In the genomic region with DNA sequence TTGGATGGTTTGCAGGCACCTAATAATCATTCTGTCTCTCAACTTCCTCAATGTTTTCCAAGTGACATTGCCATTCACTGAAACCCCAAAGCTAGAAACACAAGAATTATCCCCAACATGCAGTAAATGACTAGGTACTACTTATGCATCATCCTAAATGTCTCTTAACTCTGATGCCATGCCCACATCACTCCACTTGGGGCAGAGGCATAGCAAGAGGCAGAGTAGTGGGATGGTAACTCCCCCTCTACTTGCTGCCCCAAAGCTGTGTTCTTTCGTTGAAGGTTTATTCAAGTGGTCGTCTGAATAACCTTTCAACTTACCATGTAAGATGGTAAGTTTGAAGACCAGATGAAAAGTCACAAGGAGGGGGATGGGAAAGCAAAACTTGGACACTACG, we compare ENCODE assay signal across 18 cellular contexts.
"Had no signal": no experiment of that assay in that cellular context is flagged by ENCODE, and none has a peak within 500 bp of the region (broad histone marks: within the 10 kb centered on the region; RNA-seq: fewer than 3 reads in every experiment).

No MANE protein-coding gene starts in this region.

- H3K27me3 Mint-ChIP-seq: activated CD4-positive, alpha-beta memory T cell treated with anti-CD3 and anti-CD28 coated beads for 36 hours; memory B cell; stimulated activated naive CD8-positive, alpha-beta T cell treated with anti-CD3 and anti-CD28 coated beads, Interleukin-15, amount 100 ng/mL, for 72 hours had no signal

- H3K36me3 ChIP-seq: thoracic aorta had no signal

- H3K27ac ChIP-seq: body of pancreas, thoracic aorta had no signal

- H3K4me1 ChIP-seq: body of pancreas had no signal

- H3K36me3 Mint-ChIP-seq: activated CD4-positive, alpha-beta memory T cell treated with anti-CD3 and anti-CD28 coated beads for 36 hours; activated naive CD4-positive, alpha-beta T cell treated with anti-CD3 and anti-CD28 coated beads, Interleukin-2, amount 50 U/mL, for 72 hours; memory B cell had no signal

- H3K4me1 Mint-ChIP-seq: memory B cell; nephron; stimulated activated naive CD8-positive, alpha-beta T cell treated with anti-CD3 and anti-CD28 coated beads, Interleukin-15, amount 100 ng/mL, for 72 hours had no signal

- H3K9me3 Mint-ChIP-seq: memory B cell; stimulated activated naive CD8-positive, alpha-beta T cell treated with anti-CD3 and anti-CD28 coated beads, Interleukin-15, amount 100 ng/mL, for 72 hours had no signal

- H3K27ac Mint-ChIP-seq: activated CD4-positive, alpha-beta memory T cell treated with anti-CD3 and anti-CD28 coated beads for 36 hours; activated naive CD4-positive, alpha-beta T cell treated with anti-CD3 and anti-CD28 coated beads, Interleukin-2, amount 50 U/mL, for 72 hours; memory B cell; nephron had no signal

- DNase-seq: activated CD4-positive, alpha-beta memory T cell treated with anti-CD3 and anti-CD28 coated beads for 36 hours; activated CD4-positive, alpha-beta T cell treated with anti-CD3 and anti-CD28 coated beads for 1 hour; activated effector memory CD4-positive, alpha-beta T cell treated with anti-CD3 and anti-CD28 coated beads, Interleukin-2, amount 50 U/mL, for 16 hours; activated T-cell treated with anti-CD3 and anti-CD28 coated beads, Interleukin-2, amount 50 U/mL, for 4 hours; amniotic stem cell; body of pancreas; cerebellar nuclear complex; dermis blood vessel endothelial cell; retina; stimulated activated CD4-positive, alpha-beta T cell treated with anti-CD3 and anti-CD28 coated beads, Interleukin-15, amount 100 ng/mL, for 24 hours; stimulated activated CD4-positive, alpha-beta T cell treated with anti-CD3 and anti-CD28 coated beads, Interleukin-4, amount 100 ng/mL, for 24 hours; stimulated activated naive CD8-positive, alpha-beta T cell treated with anti-CD3 and anti-CD28 coated beads, Interleukin-15, amount 100 ng/mL, for 72 hours; T-helper 2 cell had no signal

- H3K27me3 ChIP-seq: body of pancreas had no signal

- H3K9me3 ChIP-seq: body of pancreas, thoracic aorta had no signal

- ATAC-seq: activated naive CD4-positive, alpha-beta T cell treated with anti-CD3 and anti-CD28 coated beads, Interleukin-2, amount 50 U/mL, for 72 hours; activated T-cell treated with anti-CD3 and anti-CD28 coated beads, Interleukin-2, amount 50 U/mL, for 4 hours; body of pancreas; stimulated activated naive CD8-positive, alpha-beta T cell treated with anti-CD3 and anti-CD28 coated beads, Interleukin-15, amount 100 ng/mL, for 72 hours had no signal

- H3K4me3 Mint-ChIP-seq: activated CD4-positive, alpha-beta memory T cell treated with anti-CD3 and anti-CD28 coated beads for 36 hours; activated T-cell treated with anti-CD3 and anti-CD28 coated beads, Interleukin-2, amount 50 U/mL, for 4 hours; memory B cell; nephron; stimulated activated naive CD8-positive, alpha-beta T cell treated with anti-CD3 and anti-CD28 coated beads, Interleukin-15, amount 100 ng/mL, for 72 hours had no signal

- H3K4me3 ChIP-seq: body of pancreas, thoracic aorta had no signal

- FAIRE-seq: islet of Langerhans had no signal
